Comparison of ENCODE assay signal across 6 cellular contexts in genomic region chr11:12662101-12662500, GRCh38.
"Had no signal": no experiment of that assay in that cellular context is flagged by ENCODE, and none has a peak within 500 bp of the region (broad histone marks: within the 10 kb centered on the region; RNA-seq: fewer than 3 reads in every experiment).

No MANE protein-coding gene starts in this region.

- H3K4me1 Mint-ChIP-seq: H9, IgD-negative memory B cell had no signal

- DNase-seq: GM23248, H9, HCEC 1CT, KG1 had no signal

- H3K9me3 Mint-ChIP-seq: H9 had no signal

- H3K27ac Mint-ChIP-seq: H9, IgD-negative memory B cell had no signal

- ATAC-seq: HepG2 had no signal

- H3K36me3 Mint-ChIP-seq: IgD-negative memory B cell had no signal

- H3K4me3 Mint-ChIP-seq: H9, IgD-negative memory B cell had no signal
